ENCODE assay signal across 9 cellular contexts in genomic region chr12:100185361-100185894, GRCh38. TPM values are rescaled to one million over a fixed set of nuclear protein-coding genes. Genes with fewer than 3 reads are reported as not detected.
DNase-seq lines count a peak whose midpoint lies in the region; ATAC-seq, FAIRE-seq and TF ChIP-seq lines count a peak whose summit lies in the region.
"Had no signal": no experiment of that assay in that cellular context is flagged by ENCODE, and none has a peak within 500 bp of the region (broad histone marks: within the 10 kb centered on the region; RNA-seq: fewer than 3 reads in every experiment).

No MANE protein-coding gene starts in this region.

- no peaks in the 10 kb centered on the region for H3K27me3 ChIP-seq in BLaER1 treated with 17β-estradiol and CSF1 and Interleukin-3, amounts not matched to agents 10 nM and 100 nM
- no peaks in the 10 kb centered on the region for H3K27me3 ChIP-seq in H9 (ENCODE audit: insufficient read depth, low read length)

- no peak overlapping the region for H3K4me3 Mint-ChIP-seq in glutamatergic neuron (ENCODE audit: unreplicated experiment)
- H3K4me3 Mint-ChIP-seq in H9 = no peak overlapping the region
- no peak overlapping the region for H3K4me3 Mint-ChIP-seq in CD14-positive monocyte

- no peaks in the 10 kb centered on the region for H3K79me1 ChIP-seq in H9 (ENCODE audit: insufficient read depth, low read depth, low read length, poor library complexity, severe bottlenecking)

- H4K5ac ChIP-seq in H9 (ENCODE audit: insufficient read length, low read depth, low read length) = no peak overlapping the region

- DNase-seq in glutamatergic neuron = no peak
- DNase-seq in HTR-8/SVneo (ENCODE audit: insufficient read length, low spot score) = no peak
- no peak for DNase-seq in H9
- DNase-seq in kidney glomerular epithelial cell (lab: John Stamatoyannopoulos, UW) = no peak
- DNase-seq in CD14-positive monocyte (ENCODE audit: low spot score) = no peak

- H2AFZ ChIP-seq in H9 (ENCODE audit: low read length) = no peak overlapping the region

- H2BK12ac ChIP-seq in H9 (ENCODE audit: insufficient read length, low read depth, low read length) = no peak overlapping the region

- H3K4me3 ChIP-seq in BLaER1 treated with 17β-estradiol and CSF1 and Interleukin-3, amounts not matched to agents 10 nM and 100 nM = no peak overlapping the region

- no peak for FAIRE-seq in HTR-8/SVneo (lab: Jason Lieb, UNC)

- H3K36me3 ChIP-seq in BLaER1 treated with 17β-estradiol and CSF1 and Interleukin-3, amounts not matched to agents 10 nM and 100 nM = peaks cover 0 to 44% (median 16%) of the 10 kb centered on the region in 11 experiments; a peak in 11 of 22 replicates

- H3K9me3 Mint-ChIP-seq in glutamatergic neuron (ENCODE audit: unreplicated experiment) (peaks cover 2% of the 10 kb centered on the region), H9 (no peaks in the 10 kb centered on the region), CD14-positive monocyte (peaks cover 0 to 7% (median 3%) of the 10 kb centered on the region in 7 donors)

- H3K27ac Mint-ChIP-seq in glutamatergic neuron (ENCODE audit: unreplicated experiment) (peak overlapping the region; percentile 68), H9 (peak overlapping the region in 1 of 3 experiments; percentile 37; a peak in 2 of 7 replicates), CD14-positive monocyte (peak overlapping the region in 1 of 7 donors; percentile 17)

- peak overlapping the region in 6 of 11 experiments; percentile 6 to 40 (median 20); a peak in 7 of 22 replicates for H3K4me2 ChIP-seq in BLaER1 treated with 17β-estradiol and CSF1 and Interleukin-3, amounts not matched to agents 10 nM and 100 nM
- no peak overlapping the region for H3K4me2 ChIP-seq in H9 (ENCODE audit: insufficient read depth, insufficient read length, low read length)

- no peaks in the 10 kb centered on the region for H3K79me2 ChIP-seq in H9 (ENCODE audit: insufficient read depth, low read length)

- peak overlapping the region in 4 of 11 experiments; percentile 0 to 57 (median 45); a peak in 7 of 22 replicates for H3K27ac ChIP-seq in BLaER1 treated with 17β-estradiol and CSF1 and Interleukin-3, amounts not matched to agents 10 nM and 100 nM
- no peak overlapping the region for H3K27ac ChIP-seq in H9 (ENCODE audit: insufficient read length, low read depth, low read length)
- H3K27ac ChIP-seq: epithelial cell of prostate had no signal

- H3K23ac ChIP-seq in H9 (ENCODE audit: insufficient read length, low read depth, low read length) = no peak overlapping the region

- H3K9ac ChIP-seq in BLaER1 treated with 17β-estradiol and CSF1 and Interleukin-3, amounts not matched to agents 10 nM and 100 nM = peak overlapping the region in 1 of 11 experiments; percentile 36; a peak in 1 of 22 replicates
- H3K9ac ChIP-seq in H9 (ENCODE audit: extremely low read depth, insufficient read length, low read length) = no peak overlapping the region

- no peak overlapping the region for H2AK5ac ChIP-seq in H9 (ENCODE audit: insufficient read length, low read length)

- no peaks in the 10 kb centered on the region for H3K27me3 Mint-ChIP-seq in glutamatergic neuron (ENCODE audit: unreplicated experiment)
- no peaks in the 10 kb centered on the region for H3K27me3 Mint-ChIP-seq in H9 (ENCODE audit: low read depth)
- peaks cover 0 to 3% (median 1%) of the 10 kb centered on the region in 3 donors for H3K27me3 Mint-ChIP-seq in CD14-positive monocyte (ENCODE audit: low read depth in 3 of 3)

- no peak overlapping the region for H2BK20ac ChIP-seq in H9 (ENCODE audit: low read depth, low read length, poor library complexity, severe bottlenecking)

- H3K14ac ChIP-seq in H9 (ENCODE audit: insufficient read depth, low read length) = no peak overlapping the region

- ATAC-seq in GM19468 (IDR thresholded peaks at IDR 0.05; ENCODE audit: extremely low read depth, unreplicated experiment) = peak; percentile 77
- peak; percentile 75 for ATAC-seq in HG03442 (IDR thresholded peaks at IDR 0.05; ENCODE audit: unreplicated experiment)

- H3K4ac ChIP-seq in H9 (ENCODE audit: low read depth, low read length) = no peak overlapping the region

- WGBS in H9 (ENCODE audit: extremely low coverage, insufficient read length, low lambda C conversion rate) = no CpG with 5 or more reads among the region's 5 CpGs

- no peak overlapping the region for H2BK5ac ChIP-seq in H9 (ENCODE audit: insufficient read length, low read length)

- H3K23me2 ChIP-seq in H9 (ENCODE audit: insufficient read length, low read depth, low read length, poor library complexity, severe bottlenecking) = no peaks in the 10 kb centered on the region

- H3K36me3 Mint-ChIP-seq in glutamatergic neuron (ENCODE audit: unreplicated experiment) (no peaks in the 10 kb centered on the region), H9 (ENCODE audit: insufficient read depth in 1 of 3, low read depth in 3 of 3) (peaks cover 15 to 23% (median 19%) of the 10 kb centered on the region in 3 experiments), CD14-positive monocyte (no peaks in the 10 kb centered on the region)

- H4K20me1 ChIP-seq in BLaER1 treated with 17β-estradiol and CSF1 and Interleukin-3, amounts not matched to agents 10 nM and 100 nM = no peaks in the 10 kb centered on the region
- no peaks in the 10 kb centered on the region for H4K20me1 ChIP-seq in H9 (ENCODE audit: control insufficient read depth, insufficient read depth, insufficient read length)

- H2BK120ac ChIP-seq in H9 (ENCODE audit: low read depth, low read length, poor library complexity, severe bottlenecking) = no peak overlapping the region

- H4K91ac ChIP-seq in H9 (ENCODE audit: insufficient read length, low read depth, low read length) = no peak overlapping the region

- H4K8ac ChIP-seq in H9 (replicated peaks; ENCODE audit: insufficient read length, low read depth, low read length) = no peak overlapping the region

- no peak for TF ChIP-seq CTCF in glutamatergic neuron (IDR thresholded peaks at IDR 0.05; ENCODE audit: partially characterized antibody, unreplicated experiment)
- no peak for TF ChIP-seq CTCF in H9 (conservative IDR thresholded peaks at IDR 0.05)
- no peak for TF ChIP-seq CTCF in CD14-positive monocyte (IDR thresholded peaks at IDR 0.05)

- peaks cover 12 to 25% (median 22%) of the 10 kb centered on the region in 10 experiments for H3K4me1 ChIP-seq in BLaER1 treated with 17β-estradiol and CSF1 and Interleukin-3, amounts not matched to agents 10 nM and 100 nM
- H3K4me1 ChIP-seq in H9 (ENCODE audit: insufficient read depth, low read length) = no peaks in the 10 kb centered on the region

- H3K9me3 ChIP-seq in BLaER1 treated with 17β-estradiol and CSF1 and Interleukin-3, amounts not matched to agents 10 nM and 100 nM (replicated peaks in 1 of 11) = peaks cover 4 to 11% (median 7%) of the 10 kb centered on the region in 11 experiments; a peak in 9 of 22 replicates
- no peaks in the 10 kb centered on the region for H3K9me3 ChIP-seq in H9 (ENCODE audit: control insufficient read depth, low read depth, low read length)

- H3T11ph ChIP-seq in H9 (ENCODE audit: low read length) = no peak overlapping the region

- H3K18ac ChIP-seq in H9 (ENCODE audit: insufficient read length, low read depth, low read length) = no peak overlapping the region

- H3K56ac ChIP-seq in H9 (ENCODE audit: insufficient read length, low read depth, low read length) = no peak overlapping the region

- peaks cover 12% of the 10 kb centered on the region for H3K4me1 Mint-ChIP-seq in glutamatergic neuron (ENCODE audit: low read depth, unreplicated experiment)
- peaks cover 7 to 9% of the 10 kb centered on the region in 2 experiments for H3K4me1 Mint-ChIP-seq in H9
- peaks cover 8% of the 10 kb centered on the region for H3K4me1 Mint-ChIP-seq in CD14-positive monocyte

- intact Hi-C loops in CD14-positive monocyte (cut with micrococcal nuclease) = no loop called here

- H2BK15ac ChIP-seq in H9 (ENCODE audit: low read depth, low read length) = no peak overlapping the region

RNA-seq across cellular contexts. Expression of gene ACTR6, which starts 15.2 kb away (rescaled TPM):
- total RNA-seq in glutamatergic neuron (ENCODE audit: unreplicated experiment) = 36.0 TPM
- 34.9 and 36.5 TPM in 2 replicates for total RNA-seq in H9 (2021)
- polyA plus RNA-seq in CD14-positive monocyte = 10 to 100 TPM; 16.2 to 17.8 TPM

RNA-seq across cellular contexts. Expression of gene BLTP3B, which starts 42.8 kb away (rescaled TPM):
- total RNA-seq in glutamatergic neuron (ENCODE audit: unreplicated experiment) (25.7 TPM), H9 (2021) (20.7 and 23.9 TPM in 2 replicates)
- polyA plus RNA-seq in CD14-positive monocyte = 10 to 100 TPM; 33.4 to 42.5 TPM
